16 cellular contexts compared by ENCODE assay signal in genomic region chr13:95809429-95809828, GRCh38.
DNase-seq lines count a peak whose midpoint lies in the region; ATAC-seq and TF ChIP-seq lines count a peak whose summit lies in the region.
"Had no signal": no experiment of that assay in that cellular context is flagged by ENCODE, and none has a peak within 500 bp of the region (broad histone marks: within the 10 kb centered on the region; RNA-seq: fewer than 3 reads in every experiment).

No MANE protein-coding gene starts in this region.

- no peak overlapping the region for H3K14ac ChIP-seq in neuronal stem cell (ENCODE audit: low read length)

- ATAC-seq in left ventricle myocardium superior, result peak; percentile 44
- ATAC-seq in GM21390 (IDR thresholded peaks at IDR 0.05; ENCODE audit: unreplicated experiment), result no peak
- ATAC-seq: HCT116 had no signal

- peaks cover 0 to 9% of the 10 kb centered on the region in 2 donors for H3K36me3 ChIP-seq in neuronal stem cell (replicated peaks in 1 of 2; ENCODE audit: control insufficient read depth in 2 of 2, insufficient read depth in 2 of 2, low read length in 2 of 2)

- no peak overlapping the region for H2BK5ac ChIP-seq in neuronal stem cell (ENCODE audit: low read length)

- H3K9ac ChIP-seq in neuronal stem cell (ENCODE audit: low read depth, low read length, poor library complexity), result no peak overlapping the region
- H3K9ac ChIP-seq: GM23248 had no signal

- no peak overlapping the region for H2AK5ac ChIP-seq in neuronal stem cell (ENCODE audit: low read depth, low read length)

- no peak overlapping the region for H2BK15ac ChIP-seq in neuronal stem cell (ENCODE audit: low read length)

- H2AFZ ChIP-seq in neuronal stem cell (ENCODE audit: low read length), result no peak overlapping the region
- H2AFZ ChIP-seq: GM23248 had no signal

- peak overlapping the region in 1 of 2 donors; percentile 10 for H3K4me3 ChIP-seq in neuronal stem cell (ENCODE audit: low read length in 2 of 2)
- H3K4me3 ChIP-seq: GM23248 had no signal

- H3K9me3 ChIP-seq in neuronal stem cell (replicated peaks in 1 of 2; ENCODE audit: control insufficient read depth in 2 of 2, insufficient read depth in 1 of 2, low read depth in 1 of 2, low read length in 2 of 2), result peaks cover 6 to 17% of the 10 kb centered on the region in 2 donors

- H2BK12ac ChIP-seq in neuronal stem cell (ENCODE audit: low read length), result no peak overlapping the region

- no peak overlapping the region for H2BK120ac ChIP-seq in neuronal stem cell (ENCODE audit: low read depth, low read length)

- peak overlapping the region; percentile 23 for H3K27ac ChIP-seq in neuronal stem cell (replicated peaks; ENCODE audit: low read length)
- H3K27ac ChIP-seq: GM23248 had no signal

- no peaks in the 10 kb centered on the region for H3K4me1 Mint-ChIP-seq in endothelial cell (ENCODE audit: unreplicated experiment)
- H3K4me1 Mint-ChIP-seq: CD4-positive, alpha-beta memory T cell had no signal

- no peaks in the 10 kb centered on the region for H3K9me3 Mint-ChIP-seq in endothelial cell (ENCODE audit: unreplicated experiment)

- no peak overlapping the region for H3K18ac ChIP-seq in neuronal stem cell (ENCODE audit: low read length)

- H3K23ac ChIP-seq in neuronal stem cell (ENCODE audit: low read depth, low read length, poor library complexity), result no peak overlapping the region

- no peak overlapping the region for H4K91ac ChIP-seq in neuronal stem cell (ENCODE audit: low read depth, low read length, poor library complexity)

- intact Hi-C loops in left ventricle myocardium superior (cut with micrococcal nuclease) (no loop called here), cardiac septum (cut with DNase I) (no loop called here)

- peaks cover 0 to 2% of the 10 kb centered on the region in 2 donors for H3K4me1 ChIP-seq in neuronal stem cell (ENCODE audit: control insufficient read depth in 2 of 2, insufficient read depth in 1 of 2, low read depth in 1 of 2, low read length in 2 of 2)

- DNase-seq in left ventricle myocardium superior (peak; percentile 34), cardiac septum (ENCODE audit: low spot score) (no peak), endothelial cell (ENCODE audit: low spot score) (no peak), neuronal stem cell (ENCODE audit: low spot score) (no peak), NCI-H1048 (lab: John Stamatoyannopoulos, UW) (no peak)
- DNase-seq: C1 segment of cervical spinal cord; Calu3; CD4-positive, alpha-beta memory T cell; COR-L47; DMS53; DMS79 treated with DMSO at 0.1 percent for 48 hours; GF-D8; GM23248; H9 had no signal

- WGBS in neuronal stem cell (ENCODE audit: extremely low coverage in 2 of 2, insufficient read length in 2 of 2, insufficient replicate concordance in 1 of 2), 2 donors, result no CpG with 5 or more reads among the region's 5 CpGs

- H3K27ac Mint-ChIP-seq in endothelial cell (ENCODE audit: unreplicated experiment), result no peak overlapping the region
- H3K27ac Mint-ChIP-seq: CD4-positive, alpha-beta memory T cell had no signal

- no peaks in the 10 kb centered on the region for H3K27me3 ChIP-seq in neuronal stem cell (ENCODE audit: control insufficient read depth in 3 of 3, insufficient read depth in 3 of 3, low read depth in 1 of 3, low read length in 3 of 3)

- TF ChIP-seq CTCF in endothelial cell (IDR thresholded peaks at IDR 0.05; ENCODE audit: unreplicated experiment), result no peak

- no peaks in the 10 kb centered on the region for H3K79me1 ChIP-seq in neuronal stem cell (ENCODE audit: low read depth, low read length)

- H4K8ac ChIP-seq in neuronal stem cell (ENCODE audit: low read depth, low read length), result no peak overlapping the region

- peak overlapping the region; percentile 43 for H3K4me3 Mint-ChIP-seq in endothelial cell (ENCODE audit: unreplicated experiment)
- H3K4me3 Mint-ChIP-seq: CD4-positive, alpha-beta memory T cell; H9 had no signal

- H3K36me3 Mint-ChIP-seq in endothelial cell (ENCODE audit: low read depth, unreplicated experiment), result peaks cover 32% of the 10 kb centered on the region

- no peak overlapping the region for H3K4ac ChIP-seq in neuronal stem cell (ENCODE audit: low read length)

- H3K4me2 ChIP-seq in neuronal stem cell (ENCODE audit: insufficient read depth, low read length, poor library complexity, severe bottlenecking), result no peak overlapping the region

- H3K27me3 Mint-ChIP-seq in endothelial cell (ENCODE audit: unreplicated experiment), result peaks cover 3% of the 10 kb centered on the region
